ENCODE assay signal across 21 cellular contexts in genomic region chr7:34163956-34164355, GRCh38.
"Had no signal": no experiment of that assay in that cellular context is flagged by ENCODE, and none has a peak within 500 bp of the region (broad histone marks: within the 10 kb centered on the region; RNA-seq: fewer than 3 reads in every experiment).

No MANE protein-coding gene starts in this region.

- ATAC-seq: heart left ventricle; left cardiac atrium; left lung; naive thymus-derived CD8-positive, alpha-beta T cell; right lobe of liver; stimulated activated naive B cell treated with anti-CD40 and anti-IgM and Interleukin-4, amounts not matched to agents 10 μg/mL and 1 μg/mL and 100 μg/mL, for 72 hours; upper lobe of right lung had no signal

- H3K9me3 ChIP-seq: left lung, ovary, right lobe of liver, thoracic aorta, tibial nerve, upper lobe of right lung, uterus had no signal

- H3K36me3 ChIP-seq: heart left ventricle, left lung, ovary, right lobe of liver, thoracic aorta, tibial nerve, upper lobe of right lung, uterus had no signal

- H3K27ac ChIP-seq: heart left ventricle, hepatocyte, left lung, ovary, right lobe of liver, thoracic aorta, tibial nerve, upper lobe of right lung, uterus had no signal

- DNase-seq: effector CD4-positive, alpha-beta T cell; heart left ventricle; kidney; left cardiac atrium; left lung; mammary epithelial cell; naive thymus-derived CD8-positive, alpha-beta T cell; nephron progenitor cell; occipital lobe; ovary; right lobe of liver; small intestine; stimulated activated CD4-positive, alpha-beta T cell treated with anti-CD3 and anti-CD28 coated beads, Interleukin-15, amount 100 ng/mL, for 24 hours; stimulated activated CD4-positive, alpha-beta T cell treated with anti-CD3 and anti-CD28 coated beads, Interleukin-2, amount 100 ng/mL, for 48 hours; stimulated activated naive B cell treated with anti-CD40 and anti-IgM and Interleukin-4, amounts not matched to agents 10 μg/mL and 1 μg/mL and 100 μg/mL, for 72 hours; upper lobe of right lung; uterus had no signal

- H3K27me3 ChIP-seq: dorsolateral prefrontal cortex, heart left ventricle, hepatocyte, left lung, ovary, right lobe of liver, tibial nerve, upper lobe of right lung, uterus had no signal

- H3K4me3 ChIP-seq: dorsolateral prefrontal cortex, heart left ventricle, hepatocyte, left lung, ovary, right lobe of liver, thoracic aorta, tibial nerve, upper lobe of right lung, uterus had no signal

- H3K4me1 ChIP-seq: left lung, tibial nerve, upper lobe of right lung, uterus had no signal
